ENCODE assay signal across 31 cellular contexts in the genomic region with DNA sequence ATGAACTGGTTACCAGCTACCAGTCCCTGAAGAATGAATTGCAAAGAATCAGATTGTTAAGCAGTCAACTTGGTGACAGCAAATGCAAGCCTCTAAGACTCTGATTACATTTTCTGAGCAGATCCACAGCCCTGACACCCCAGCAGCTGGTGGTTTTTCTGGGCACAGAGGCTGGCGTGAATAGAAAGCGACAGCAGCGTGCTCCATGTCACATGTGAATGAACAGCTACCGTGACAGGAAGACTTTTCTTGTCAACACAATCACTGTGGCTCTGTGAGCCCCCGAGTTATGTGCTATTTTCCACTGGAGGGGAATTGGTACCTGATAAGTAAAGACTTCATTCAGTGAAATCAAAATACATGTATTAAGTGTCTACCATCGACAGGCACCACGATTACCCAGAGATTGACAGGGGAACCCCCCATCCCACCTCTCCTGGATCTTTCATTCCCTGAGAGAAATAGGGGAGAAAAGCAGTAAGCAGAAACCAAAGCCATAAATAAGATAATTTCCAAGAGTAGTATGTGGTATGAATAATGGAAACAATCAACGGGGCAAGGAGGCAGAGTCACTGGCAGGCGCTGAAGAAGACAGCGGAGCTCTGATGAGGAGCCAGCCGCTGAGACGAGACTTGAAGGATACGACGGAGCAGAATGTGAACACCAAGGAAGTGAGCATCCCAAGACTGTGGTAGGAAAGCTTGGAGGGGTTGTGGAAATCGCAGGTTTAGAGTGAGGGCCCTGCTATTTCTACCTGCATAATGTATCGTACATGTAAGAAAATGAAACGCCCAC.
"Had no signal": no experiment of that assay in that cellular context is flagged by ENCODE, and none has a peak within 500 bp of the region (broad histone marks: within the 10 kb centered on the region; RNA-seq: fewer than 3 reads in every experiment).

No MANE protein-coding gene starts in this region.

- DNase-seq: activated CD4-positive, alpha-beta memory T cell treated with anti-CD3 and anti-CD28 coated beads, Interleukin-2, amount 10 ng/mL, durations not matched to agents 7 days and 5 days; activated CD4-positive, alpha-beta T cell treated with anti-CD3 and anti-CD28 coated beads for 1 hour; activated CD4-positive, alpha-beta T cell treated with anti-CD3 and anti-CD28 coated beads, Interleukin-2, amount 10 ng/mL, durations not matched to agents 7 days and 5 days; activated CD8-positive, alpha-beta memory T cell treated with anti-CD3 and anti-CD28 coated beads, Interleukin-2, amount 50 U/mL, for 48 hours; activated gamma-delta T cell; activated naive CD4-positive, alpha-beta T cell treated with anti-CD3 and anti-CD28 coated beads, Interleukin-2, amount 10 ng/mL, durations not matched to agents 7 days and 5 days; activated naive CD8-positive, alpha-beta T cell treated with anti-CD3 and anti-CD28 coated beads, Interleukin-2, amount 10 ng/mL, durations not matched to agents 7 days and 5 days; activated T-cell treated with anti-CD3 and anti-CD28 coated beads, Interleukin-2, amount 50 U/mL, for 24 hours; endodermal cell; foreskin fibroblast; islet precursor cell; left ventricle myocardium inferior; mesendoderm; mucosa of descending colon; ovary; psoas muscle; stimulated activated CD4-positive, alpha-beta T cell treated with anti-CD3 and anti-CD28 coated beads, Interleukin-1b, Interleukin-23, amount 100 ng/mL, for 48 hours; stimulated activated naive B cell treated with anti-CD40 and anti-IgM and Interleukin-4, amounts not matched to agents 10 μg/mL and 1 μg/mL and 100 μg/mL, for 72 hours; stomach; T-helper 17 cell; T1000; tibial artery had no signal

- H3K27me3 ChIP-seq: breast epithelium, neutrophil, ovary, right atrium auricular region, stomach, tibial artery had no signal

- H3K4me3 ChIP-seq: breast epithelium, left ventricle myocardium inferior, lung, mucosa of descending colon, ovary, psoas muscle, right atrium auricular region, smooth muscle cell, stomach, tibial artery had no signal

- H3K27ac ChIP-seq: breast epithelium, left ventricle myocardium inferior, neutrophil, ovary, psoas muscle, right atrium auricular region, stomach, tibial artery had no signal

- ATAC-seq: esophagus mucosa; mucosa of descending colon; natural killer cell treated with Interleukin-12 subunit alpha and Interleukin-12 subunit beta and Interleukin-15 and Interleukin-18, amount 100 ng/mL, for 72 hours; psoas muscle; stimulated activated naive B cell treated with anti-CD40 and anti-IgM and Interleukin-4, amounts not matched to agents 10 μg/mL and 1 μg/mL and 100 μg/mL, for 72 hours; T-helper 17 cell; WTC11 had no signal

- FAIRE-seq: colon had no signal
